Comparison of ENCODE assay signal across 1 cellular context in the genomic region with DNA sequence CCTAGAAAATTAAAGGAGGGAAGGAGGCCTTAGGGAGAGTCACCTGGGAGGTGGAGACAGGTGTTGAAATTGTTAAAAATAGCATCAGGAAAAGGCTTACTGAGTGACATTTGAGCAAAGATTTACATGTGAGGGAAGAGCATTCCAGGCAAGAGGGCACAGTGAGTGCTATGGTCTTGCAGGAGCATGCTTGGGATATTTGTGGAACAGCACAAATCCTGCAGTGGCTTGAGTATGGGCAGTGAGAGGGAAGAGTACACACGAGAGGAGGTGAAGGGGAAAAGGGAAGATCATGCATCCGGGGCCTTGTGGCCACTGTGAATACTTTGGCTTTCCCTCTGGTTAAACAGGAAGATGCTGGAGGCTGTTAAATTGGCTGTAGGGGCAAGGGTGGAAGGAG.
TF ChIP-seq lines count a peak whose summit lies in the region.

No MANE protein-coding gene starts in this region.

TF ChIP-seq in GM23338, 12 proteins besides CTCF, POLR2A, EP300 and RAD21 (continued from another document):
- TF ChIP-seq, protein P1, sequence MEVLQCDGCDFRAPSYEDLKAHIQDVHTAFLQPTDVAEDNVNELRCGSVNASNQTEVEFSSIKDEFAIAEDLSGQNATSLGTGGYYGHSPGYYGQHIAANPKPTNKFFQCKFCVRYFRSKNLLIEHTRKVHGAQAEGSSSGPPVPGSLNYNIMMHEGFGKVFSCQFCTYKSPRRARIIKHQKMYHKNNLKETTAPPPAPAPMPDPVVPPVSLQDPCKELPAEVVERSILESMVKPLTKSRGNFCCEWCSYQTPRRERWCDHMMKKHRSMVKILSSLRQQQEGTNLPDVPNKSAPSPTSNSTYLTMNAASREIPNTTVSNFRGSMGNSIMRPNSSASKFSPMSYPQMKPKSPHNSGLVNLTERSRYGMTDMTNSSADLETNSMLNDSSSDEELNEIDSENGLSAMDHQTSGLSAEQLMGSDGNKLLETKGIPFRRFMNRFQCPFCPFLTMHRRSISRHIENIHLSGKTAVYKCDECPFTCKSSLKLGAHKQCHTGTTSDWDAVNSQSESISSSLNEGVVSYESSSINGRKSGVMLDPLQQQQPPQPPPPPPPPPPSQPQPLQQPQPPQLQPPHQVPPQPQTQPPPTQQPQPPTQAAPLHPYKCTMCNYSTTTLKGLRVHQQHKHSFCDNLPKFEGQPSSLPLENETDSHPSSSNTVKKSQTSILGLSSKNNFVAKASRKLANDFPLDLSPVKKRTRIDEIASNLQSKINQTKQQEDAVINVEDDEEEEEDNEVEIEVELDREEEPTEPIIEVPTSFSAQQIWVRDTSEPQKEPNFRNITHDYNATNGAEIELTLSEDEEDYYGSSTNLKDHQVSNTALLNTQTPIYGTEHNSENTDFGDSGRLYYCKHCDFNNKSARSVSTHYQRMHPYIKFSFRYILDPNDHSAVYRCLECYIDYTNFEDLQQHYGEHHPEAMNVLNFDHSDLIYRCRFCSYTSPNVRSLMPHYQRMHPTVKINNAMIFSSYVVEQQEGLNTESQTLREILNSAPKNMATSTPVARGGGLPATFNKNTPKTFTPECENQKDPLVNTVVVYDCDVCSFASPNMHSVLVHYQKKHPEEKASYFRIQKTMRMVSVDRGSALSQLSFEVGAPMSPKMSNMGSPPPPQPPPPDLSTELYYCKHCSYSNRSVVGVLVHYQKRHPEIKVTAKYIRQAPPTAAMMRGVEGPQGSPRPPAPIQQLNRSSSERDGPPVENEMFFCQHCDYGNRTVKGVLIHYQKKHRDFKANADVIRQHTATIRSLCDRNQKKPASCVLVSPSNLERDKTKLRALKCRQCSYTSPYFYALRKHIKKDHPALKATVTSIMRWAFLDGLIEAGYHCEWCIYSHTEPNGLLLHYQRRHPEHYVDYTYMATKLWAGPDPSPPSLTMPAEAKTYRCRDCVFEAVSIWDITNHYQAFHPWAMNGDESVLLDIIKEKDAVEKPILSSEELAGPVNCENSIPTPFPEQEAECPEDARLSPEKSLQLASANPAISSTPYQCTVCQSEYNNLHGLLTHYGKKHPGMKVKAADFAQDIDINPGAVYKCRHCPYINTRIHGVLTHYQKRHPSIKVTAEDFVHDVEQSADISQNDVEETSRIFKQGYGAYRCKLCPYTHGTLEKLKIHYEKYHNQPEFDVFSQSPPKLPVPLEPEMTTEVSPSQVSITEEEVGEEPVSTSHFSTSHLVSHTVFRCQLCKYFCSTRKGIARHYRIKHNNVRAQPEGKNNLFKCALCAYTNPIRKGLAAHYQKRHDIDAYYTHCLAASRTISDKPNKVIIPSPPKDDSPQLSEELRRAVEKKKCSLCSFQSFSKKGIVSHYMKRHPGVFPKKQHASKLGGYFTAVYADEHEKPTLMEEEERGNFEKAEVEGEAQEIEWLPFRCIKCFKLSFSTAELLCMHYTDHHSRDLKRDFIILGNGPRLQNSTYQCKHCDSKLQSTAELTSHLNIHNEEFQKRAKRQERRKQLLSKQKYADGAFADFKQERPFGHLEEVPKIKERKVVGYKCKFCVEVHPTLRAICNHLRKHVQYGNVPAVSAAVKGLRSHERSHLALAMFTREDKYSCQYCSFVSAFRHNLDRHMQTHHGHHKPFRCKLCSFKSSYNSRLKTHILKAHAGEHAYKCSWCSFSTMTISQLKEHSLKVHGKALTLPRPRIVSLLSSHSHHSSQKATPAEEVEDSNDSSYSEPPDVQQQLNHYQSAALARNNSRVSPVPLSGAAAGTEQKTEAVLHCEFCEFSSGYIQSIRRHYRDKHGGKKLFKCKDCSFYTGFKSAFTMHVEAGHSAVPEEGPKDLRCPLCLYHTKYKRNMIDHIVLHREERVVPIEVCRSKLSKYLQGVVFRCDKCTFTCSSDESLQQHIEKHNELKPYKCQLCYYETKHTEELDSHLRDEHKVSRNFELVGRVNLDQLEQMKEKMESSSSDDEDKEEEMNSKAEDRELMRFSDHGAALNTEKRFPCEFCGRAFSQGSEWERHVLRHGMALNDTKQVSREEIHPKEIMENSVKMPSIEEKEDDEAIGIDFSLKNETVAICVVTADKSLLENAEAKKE (CRISPR knock-in tag; IDR thresholded peaks at IDR 0.05), result no peak
- TF ChIP-seq ZNF114 (CRISPR knock-in tag; IDR thresholded peaks at IDR 0.05), result no peak
- TF ChIP-seq ZNF331 (CRISPR knock-in tag; IDR thresholded peaks at IDR 0.05; ENCODE audit: low read depth), result no peak
